8 cellular contexts compared by ENCODE assay signal in genomic region chr15:90000175-90000923, GRCh38. TPM values are rescaled to one million over a fixed set of nuclear protein-coding genes. Genes with fewer than 3 reads are reported as not detected.
DNase-seq lines count a peak whose midpoint lies in the region; ATAC-seq lines count a peak whose summit lies in the region.

No MANE protein-coding gene starts in this region.

- H3K4me1 ChIP-seq in effector memory CD4-positive, alpha-beta T cell (ENCODE audit: control insufficient read depth, insufficient read depth, low read length, poor library complexity, severe bottlenecking) = peaks cover 18% of the 10 kb centered on the region
- H3K4me1 ChIP-seq in mesodermal cell (ENCODE audit: control insufficient read depth, insufficient read depth, low read length, poor library complexity, severe bottlenecking) (peaks cover 37% of the 10 kb centered on the region), urinary bladder (ENCODE audit: insufficient read depth) (no peaks in the 10 kb centered on the region)

- 1 to 3% methylated on average over 34 to 52 of the region's 62 CpGs for WGBS in mesodermal cell (ENCODE audit: insufficient coverage in 2 of 2), 2 experiments
- 18% methylated on average over 62 of the region's 62 CpGs for WGBS in urinary bladder

- peak overlapping the region; percentile 95 for H3K4me3 Mint-ChIP-seq in activated CD4-positive, alpha-beta T cell treated with anti-CD3 and anti-CD28 coated beads, Interleukin-2, amount 10 ng/mL, durations not matched to agents 24 days and 14 days

- peak overlapping the region; percentile 47 for H3K27ac ChIP-seq in effector memory CD4-positive, alpha-beta T cell (ENCODE audit: insufficient read depth, low read length, poor library complexity, severe bottlenecking)
- peak overlapping the region; percentile 62 for H3K27ac ChIP-seq in mesodermal cell (ENCODE audit: low read depth, low read length, severe bottlenecking)
- H3K27ac ChIP-seq in urinary bladder (ENCODE audit: low read depth) = peak overlapping the region; percentile 16

- H3K36me3 ChIP-seq in effector memory CD4-positive, alpha-beta T cell (ENCODE audit: control insufficient read depth, insufficient read depth, low read length) = no peaks in the 10 kb centered on the region
- H3K36me3 ChIP-seq in mesodermal cell (ENCODE audit: control insufficient read depth, insufficient read depth, low read length) (no peaks in the 10 kb centered on the region), urinary bladder (ENCODE audit: insufficient read depth) (no peaks in the 10 kb centered on the region)

- H3K27ac Mint-ChIP-seq in activated CD4-positive, alpha-beta T cell treated with anti-CD3 and anti-CD28 coated beads, Interleukin-2, amount 10 ng/mL, durations not matched to agents 24 days and 14 days = peak overlapping the region; percentile 99

- intact Hi-C loops in activated CD4-positive, alpha-beta T cell treated with anti-CD3 and anti-CD28 coated beads, Interleukin-2, amount 10 ng/mL, durations not matched to agents 24 days and 14 days (cut with micrococcal nuclease) = loop anchor here (2.0 to 5.0 kb wide), 2 partner anchors 38 to 72 kb away; no protein-coding TSS in a partner anchor

- no peaks in the 10 kb centered on the region for H3K9me3 Mint-ChIP-seq in activated CD4-positive, alpha-beta T cell treated with anti-CD3 and anti-CD28 coated beads, Interleukin-2, amount 10 ng/mL, durations not matched to agents 24 days and 14 days

- no peak for ATAC-seq in HG03442 (IDR thresholded peaks at IDR 0.05; ENCODE audit: unreplicated experiment)

- peak; percentile 69 for DNase-seq in activated CD4-positive, alpha-beta T cell treated with anti-CD3 and anti-CD28 coated beads, Interleukin-2, amount 10 ng/mL, durations not matched to agents 24 days and 14 days
- DNase-seq in activated CD4-positive, alpha-beta T cell treated with anti-CD3 and anti-CD28 coated beads, Interleukin-2, amount 50 U/mL, for 4 hours = no peak
- peak; percentile 26 for DNase-seq in RKO (ENCODE audit: low spot score)
- DNase-seq in effector memory CD4-positive, alpha-beta T cell = no peak
- no peak for DNase-seq in SKM-1 (lab: John Stamatoyannopoulos, UW; ENCODE audit: unreplicated experiment)

- peaks cover 35% of the 10 kb centered on the region for H3K4me1 Mint-ChIP-seq in activated CD4-positive, alpha-beta T cell treated with anti-CD3 and anti-CD28 coated beads, Interleukin-2, amount 10 ng/mL, durations not matched to agents 24 days and 14 days

- H3K27me3 ChIP-seq in effector memory CD4-positive, alpha-beta T cell (replicated peaks; ENCODE audit: control insufficient read depth, insufficient read depth, low read length, poor library complexity, severe bottlenecking) = no peaks in the 10 kb centered on the region

- no peaks in the 10 kb centered on the region for H3K9me3 ChIP-seq in effector memory CD4-positive, alpha-beta T cell (ENCODE audit: control insufficient read depth, low read length)
- H3K9me3 ChIP-seq in mesodermal cell (ENCODE audit: control insufficient read depth, low read length) = no peaks in the 10 kb centered on the region

- H3K4me3 ChIP-seq in effector memory CD4-positive, alpha-beta T cell (ENCODE audit: insufficient read depth, low read depth, low read length, poor library complexity, severe bottlenecking) = peak overlapping the region; percentile 89
- H3K4me3 ChIP-seq in mesodermal cell (ENCODE audit: extremely low read depth, insufficient read depth, low read length, poor library complexity, severe bottlenecking) = peak overlapping the region; percentile 50
- H3K4me3 ChIP-seq in urinary bladder (ENCODE audit: low read depth, low read length) = peak overlapping the region; percentile 89

- H3K27me3 Mint-ChIP-seq in activated CD4-positive, alpha-beta T cell treated with anti-CD3 and anti-CD28 coated beads, Interleukin-2, amount 10 ng/mL, durations not matched to agents 24 days and 14 days = peaks cover 14% of the 10 kb centered on the region

- H3K36me3 Mint-ChIP-seq in activated CD4-positive, alpha-beta T cell treated with anti-CD3 and anti-CD28 coated beads, Interleukin-2, amount 10 ng/mL, durations not matched to agents 24 days and 14 days (ENCODE audit: low read depth) = peaks cover 16% of the 10 kb centered on the region

RNA-seq across cellular contexts. Expression of gene ZNF710, which starts 0.8 kb away (rescaled TPM):
- total RNA-seq in activated CD4-positive, alpha-beta T cell treated with anti-CD3 and anti-CD28 coated beads, Interleukin-2, amount 10 ng/mL, durations not matched to agents 24 days and 14 days = 28.3 and 29.3 TPM in 2 replicates
- 32.7 TPM for polyA plus RNA-seq in mesodermal cell (2013, experiment 1 of 2)
- 29.2 TPM for polyA plus RNA-seq in mesodermal cell (2013, experiment 2 of 2)
- total RNA-seq in urinary bladder = 9.7 TPM
- polyA plus RNA-seq in urinary bladder = 9.6 TPM

Comparison
In these comparisons a context has a peak if more than half of its experiments do, and no peak if none do; other contexts are left out.
1. DNase-seq: peak in activated CD4-positive, alpha-beta T cell treated with anti-CD3 and anti-CD28 coated beads, Interleukin-2, amount 10 ng/mL, durations not matched to agents 24 days and 14 days (single experiment) and RKO (single experiment); none in activated CD4-positive, alpha-beta T cell treated with anti-CD3 and anti-CD28 coated beads, Interleukin-2, amount 50 U/mL, for 4 hours (0 of 2), effector memory CD4-positive, alpha-beta T cell (0 of 3) and SKM-1 (single experiment).
2. Peak in every context shown above with its lines, with median percentiles within 50 percentile points of each other: H3K27ac ChIP-seq and H3K4me3 ChIP-seq.